Comparison of ENCODE assay signal across 1 cellular context in genomic region chr12:121533391-121534090, GRCh38.
TF ChIP-seq lines count a peak whose summit lies in the region.

No MANE protein-coding gene starts in this region.

TF ChIP-seq in HepG2, 621 proteins besides CTCF, POLR2A, EP300 and RAD21:
- TF ChIP-seq ZNF382 (CRISPR knock-in tag; IDR thresholded peaks at IDR 0.05; ENCODE audit: borderline replicate concordance) (no peak), JUND (CRISPR knock-in tag; IDR thresholded peaks at IDR 0.05) (no peak), ZSCAN20 (CRISPR knock-in tag; IDR thresholded peaks at IDR 0.05; ENCODE audit: borderline replicate concordance) (no peak), KLF9 (CRISPR knock-in tag; IDR thresholded peaks at IDR 0.05; ENCODE audit: low read depth) (no peak), GATAD1 (CRISPR knock-in tag; IDR thresholded peaks at IDR 0.05) (no peak), ARHGAP35 (CRISPR knock-in tag; IDR thresholded peaks at IDR 0.05; ENCODE audit: borderline replicate concordance) (no peak), PREB (CRISPR knock-in tag; IDR thresholded peaks at IDR 0.05) (no peak), ZSCAN31 (CRISPR knock-in tag; IDR thresholded peaks at IDR 0.05; ENCODE audit: low read depth) (no peak), SETDB1 (CRISPR knock-in tag; IDR thresholded peaks at IDR 0.05; ENCODE audit: borderline replicate concordance) (no peak), ZHX1 (CRISPR knock-in tag; IDR thresholded peaks at IDR 0.05; ENCODE audit: low read depth) (no peak), MEIS2 (CRISPR knock-in tag; IDR thresholded peaks at IDR 0.05) (no peak), ZFX (CRISPR knock-in tag; IDR thresholded peaks at IDR 0.05; ENCODE audit: low read depth) (no peak), CENPX (CRISPR knock-in tag; IDR thresholded peaks at IDR 0.05) (no peak), CREB3 (CRISPR knock-in tag; IDR thresholded peaks at IDR 0.05) (no peak), MEF2D (CRISPR knock-in tag; IDR thresholded peaks at IDR 0.05) (no peak), ZNF878 (CRISPR knock-in tag; IDR thresholded peaks at IDR 0.05) (no peak), ZBTB39 (CRISPR knock-in tag; IDR thresholded peaks at IDR 0.05) (no peak), ZNF816 (CRISPR knock-in tag; IDR thresholded peaks at IDR 0.05; ENCODE audit: borderline replicate concordance) (no peak)
